ENCODE assay signal across 8 cellular contexts in genomic region chr9:20658677-20659473, GRCh38. TPM values are rescaled to one million over a fixed set of nuclear protein-coding genes. Genes with fewer than 3 reads are reported as not detected.
DNase-seq lines count a peak whose midpoint lies in the region; ATAC-seq lines count a peak whose summit lies in the region.

No MANE protein-coding gene starts in this region.

- H3K36me3 ChIP-seq in ectodermal cell (ENCODE audit: control insufficient read depth, insufficient read depth, low read length), result no peaks in the 10 kb centered on the region

- peaks cover 6 to 10% of the 10 kb centered on the region in 2 donors for H3K27me3 Mint-ChIP-seq in natural killer cell treated with Interleukin-12 subunit alpha and Interleukin-12 subunit beta and Interleukin-15 and Interleukin-18, amount 100 ng/mL, for 72 hours

- no peaks in the 10 kb centered on the region for H3K4me1 Mint-ChIP-seq in natural killer cell treated with Interleukin-12 subunit alpha and Interleukin-12 subunit beta and Interleukin-15 and Interleukin-18, amount 100 ng/mL, for 72 hours (ENCODE audit: low read depth in 2 of 2)

- DNase-seq in DMS79 (lab: John Stamatoyannopoulos, UW) (peak; percentile 9), NCI-H146 (lab: John Stamatoyannopoulos, UW) (peak; percentile 33), COLO668 (lab: John Stamatoyannopoulos, UW; ENCODE audit: unreplicated experiment) (no peak)
- DNase-seq in natural killer cell treated with Interleukin-12 subunit alpha and Interleukin-12 subunit beta and Interleukin-15 and Interleukin-18, amount 100 ng/mL, for 72 hours (ENCODE audit: low spot score), result no peak

- H3K27ac Mint-ChIP-seq in natural killer cell treated with Interleukin-12 subunit alpha and Interleukin-12 subunit beta and Interleukin-15 and Interleukin-18, amount 100 ng/mL, for 72 hours, result no peak overlapping the region

- peak overlapping the region; percentile 62 for H3K4me3 ChIP-seq in ectodermal cell (ENCODE audit: insufficient read depth, low read depth, low read length)

- no peaks in the 10 kb centered on the region for H3K27me3 ChIP-seq in ectodermal cell (ENCODE audit: control insufficient read depth, insufficient read depth, low read length, poor library complexity, severe bottlenecking)

- H3K4me3 Mint-ChIP-seq in natural killer cell treated with Interleukin-12 subunit alpha and Interleukin-12 subunit beta and Interleukin-15 and Interleukin-18, amount 100 ng/mL, for 72 hours, result peak overlapping the region; percentile 25

- no peaks in the 10 kb centered on the region for H3K9me3 ChIP-seq in ectodermal cell (ENCODE audit: control insufficient read depth, low read length)

- WGBS in ectodermal cell, 2 experiments, result 43 to 46% methylated on average over 12 to 13 of the region's 13 CpGs

- H3K9me3 Mint-ChIP-seq in natural killer cell treated with Interleukin-12 subunit alpha and Interleukin-12 subunit beta and Interleukin-15 and Interleukin-18, amount 100 ng/mL, for 72 hours, result no peaks in the 10 kb centered on the region

- peak overlapping the region; percentile 50 for H3K27ac ChIP-seq in ectodermal cell (ENCODE audit: insufficient read depth, low read depth, low read length, poor library complexity, severe bottlenecking)

- H3K4me1 ChIP-seq in ectodermal cell (ENCODE audit: control insufficient read depth, insufficient read depth, low read length), result peaks cover 29% of the 10 kb centered on the region

- no peak for ATAC-seq in natural killer cell treated with Interleukin-12 subunit alpha and Interleukin-12 subunit beta and Interleukin-15 and Interleukin-18, amount 100 ng/mL, for 72 hours
- ATAC-seq in GM18519 (IDR thresholded peaks at IDR 0.05; ENCODE audit: low FRiP score, unreplicated experiment), result no peak
- ATAC-seq in HG03280 (IDR thresholded peaks at IDR 0.05; ENCODE audit: unreplicated experiment), result no peak
- ATAC-seq in HG02642 (IDR thresholded peaks at IDR 0.05; ENCODE audit: poor library complexity, unreplicated experiment), result no peak

- H3K36me3 Mint-ChIP-seq in natural killer cell treated with Interleukin-12 subunit alpha and Interleukin-12 subunit beta and Interleukin-15 and Interleukin-18, amount 100 ng/mL, for 72 hours, result no peaks in the 10 kb centered on the region

RNA-seq across cellular contexts. Expression of gene FOCAD, which starts 25.2 kb away (rescaled TPM):
- polyA plus RNA-seq in ectodermal cell (2013, experiment 1 of 4), result 59.1 TPM
- 68.7 TPM for polyA plus RNA-seq in ectodermal cell (2013, experiment 2 of 4)
- polyA plus RNA-seq in ectodermal cell (2013, experiment 3 of 4), result 48.0 TPM
- polyA plus RNA-seq in ectodermal cell (2013, experiment 4 of 4), result 53.9 TPM
- 10 to 100 TPM; 26.6 to 40.7 TPM for total RNA-seq in natural killer cell treated with Interleukin-12 subunit alpha and Interleukin-12 subunit beta and Interleukin-15 and Interleukin-18, amount 100 ng/mL, for 72 hours

RNA-seq across cellular contexts. Expression of gene MLLT3, which starts 36.6 kb away (rescaled TPM):
- 61.1 TPM for polyA plus RNA-seq in ectodermal cell (2013, experiment 1 of 4)
- polyA plus RNA-seq in ectodermal cell (2013, experiment 2 of 4), result 59.1 TPM
- polyA plus RNA-seq in ectodermal cell (2013, experiment 3 of 4), result 56.5 TPM
- 66.6 TPM for polyA plus RNA-seq in ectodermal cell (2013, experiment 4 of 4)
- total RNA-seq in natural killer cell treated with Interleukin-12 subunit alpha and Interleukin-12 subunit beta and Interleukin-15 and Interleukin-18, amount 100 ng/mL, for 72 hours, result 10 to 100 TPM; 15.7 to 29.7 TPM

Comparison
In these comparisons a context has a peak if more than half of its experiments do, and no peak if none do; other contexts are left out.
1. DNase-seq: peak in DMS79 (single experiment) and NCI-H146 (single experiment); none in natural killer cell treated with Interleukin-12 subunit alpha and Interleukin-12 subunit beta and Interleukin-15 and Interleukin-18, amount 100 ng/mL, for 72 hours (single experiment) and COLO668 (single experiment).